In genomic region chr17:29150191-29150590, GRCh38 we compare ENCODE assay signal across 1 cellular context.
TF ChIP-seq lines count a peak whose summit lies in the region.

No MANE protein-coding gene starts in this region.

TF ChIP-seq in H1, 55 proteins besides CTCF, POLR2A, EP300 and RAD21:
- no peak for TF ChIP-seq CBX5 (IDR thresholded peaks at IDR 0.05; ENCODE audit: low read depth, low read length)
- no peak for TF ChIP-seq TAF1 (IDR thresholded peaks at IDR 0.05; ENCODE audit: low read depth, low read length)
